1 cellular context compared by ENCODE assay signal in genomic region chr2:12105180-12105579, GRCh38.
TF ChIP-seq lines count a peak whose summit lies in the region.

No MANE protein-coding gene starts in this region.

TF ChIP-seq in IMR-90, 13 proteins besides CTCF, POLR2A, EP300 and RAD21:
- TF ChIP-seq, protein P1, sequence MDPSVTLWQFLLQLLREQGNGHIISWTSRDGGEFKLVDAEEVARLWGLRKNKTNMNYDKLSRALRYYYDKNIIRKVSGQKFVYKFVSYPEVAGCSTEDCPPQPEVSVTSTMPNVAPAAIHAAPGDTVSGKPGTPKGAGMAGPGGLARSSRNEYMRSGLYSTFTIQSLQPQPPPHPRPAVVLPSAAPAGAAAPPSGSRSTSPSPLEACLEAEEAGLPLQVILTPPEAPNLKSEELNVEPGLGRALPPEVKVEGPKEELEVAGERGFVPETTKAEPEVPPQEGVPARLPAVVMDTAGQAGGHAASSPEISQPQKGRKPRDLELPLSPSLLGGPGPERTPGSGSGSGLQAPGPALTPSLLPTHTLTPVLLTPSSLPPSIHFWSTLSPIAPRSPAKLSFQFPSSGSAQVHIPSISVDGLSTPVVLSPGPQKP (IDR thresholded peaks at IDR 0.05; ENCODE audit: borderline replicate concordance, low read depth, low read length), result no peak
- TF ChIP-seq MAFK (IDR thresholded peaks at IDR 0.05; ENCODE audit: low read depth, low read length) (no peak), CEBPB (IDR thresholded peaks at IDR 0.05; ENCODE audit: low read depth, low read length) (no peak), MAZ (IDR thresholded peaks at IDR 0.05; ENCODE audit: borderline replicate concordance, low read depth, low read length) (no peak), RCOR1 (IDR thresholded peaks at IDR 0.05; ENCODE audit: insufficient replicate concordance, low read length) (no peak), CHD1 (IDR thresholded peaks at IDR 0.05; ENCODE audit: low read depth, low read length) (no peak), MXI1 (IDR thresholded peaks at IDR 0.05; ENCODE audit: borderline replicate concordance, low read depth, low read length) (no peak), FOS (IDR thresholded peaks at IDR 0.05; ENCODE audit: low read depth, low read length) (no peak), RFX5 (IDR thresholded peaks at IDR 0.05; ENCODE audit: low read depth, low read length) (no peak)
